Comparison of ENCODE assay signal across 8 cellular contexts in the genomic region with DNA sequence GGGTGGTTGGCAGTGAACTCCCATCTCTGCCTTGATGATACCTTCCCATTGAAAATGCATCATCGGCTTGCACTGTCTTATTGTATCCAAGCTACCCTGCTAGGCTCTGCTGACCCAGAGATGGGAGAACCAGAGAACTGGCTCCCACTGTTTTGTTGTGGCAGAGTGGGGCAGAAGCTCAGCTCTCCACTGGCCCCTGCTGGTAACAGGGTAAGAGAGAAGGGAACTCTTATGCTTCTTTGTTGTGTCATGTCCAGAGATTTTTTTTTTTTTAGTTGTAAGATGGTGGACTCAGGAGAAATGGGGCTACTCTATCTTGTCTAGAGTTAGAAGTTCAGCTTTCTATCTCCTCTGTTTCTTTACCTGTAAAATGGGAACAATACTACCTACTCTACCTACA.
DNase-seq lines count a peak whose midpoint lies in the region; ATAC-seq, FAIRE-seq and TF ChIP-seq lines count a peak whose summit lies in the region.

No MANE protein-coding gene starts in this region.

- peak; percentile 42 to 81 (median 72) for TF ChIP-seq CTCF in H1 (IDR thresholded peaks at IDR 0.05; ENCODE audit: control extremely low read depth in 1 of 3, insufficient read depth in 1 of 3, low read depth in 1 of 3, low read length in 3 of 3)

- no peak overlapping the region for H2AFZ ChIP-seq in H1 (ENCODE audit: low read length)

- H3K9me3 ChIP-seq in H1 (ENCODE audit: insufficient read depth in 2 of 2, low read depth in 1 of 2, low read length in 1 of 2) = peaks cover 0 to 4% of the 10 kb centered on the region in 2 experiments; a peak in 1 of 4 replicates

- H3K27ac ChIP-seq in H1 (ENCODE audit: low read depth, low read length) = no peak overlapping the region

- TF ChIP-seq RAD21 in H1 (IDR thresholded peaks at IDR 0.05 in 1 of 2, conservative IDR thresholded peaks at IDR 0.05 in 1 of 2; ENCODE audit: low read depth in 2 of 2, low read length in 2 of 2) = peak; percentile 81 to 89

- ATAC-seq in GM21423 (IDR thresholded peaks at IDR 0.05; ENCODE audit: unreplicated experiment) = no peak

- H2BK120ac ChIP-seq in H1 (replicated peaks; ENCODE audit: low read depth, low read length) = no peak overlapping the region

- no peaks in the 10 kb centered on the region for H3K79me2 ChIP-seq in H1 (ENCODE audit: control insufficient read depth in 1 of 2, insufficient read depth in 2 of 2, low read length in 2 of 2)

- 88% methylated on average over 1 of the region's 1 CpG; no CpG with 5 or more reads in 1 of the 2 experiments for WGBS in H1 (ENCODE audit: extremely low coverage in 1 of 2, insufficient coverage in 1 of 2, insufficient read length in 1 of 2, insufficient replicate concordance in 2 of 2, low coverage in 1 of 2, low lambda C conversion rate in 2 of 2, missing lambda C conversion rate in 1 of 2), 2 experiments

- peak overlapping the region; percentile 78; the same call in 1 of the 2 replicates for H2BK12ac ChIP-seq in H1 (ENCODE audit: low read depth, low read length)

- no peaks in the 10 kb centered on the region for H4K20me1 ChIP-seq in H1 (replicated peaks in 1 of 2; ENCODE audit: control insufficient read depth in 1 of 2, insufficient read depth in 2 of 2, low read length in 2 of 2)

- H3K36me3 ChIP-seq in H1 (ENCODE audit: control insufficient read depth in 2 of 4, insufficient read depth in 4 of 4, low read length in 3 of 4) = no peaks in the 10 kb centered on the region

- H3K4ac ChIP-seq in H1 (replicated peaks; ENCODE audit: insufficient read length, low read depth, low read length) = no peak overlapping the region

- no peak overlapping the region for H3K9ac ChIP-seq in H1 (replicated peaks in 1 of 4; ENCODE audit: extremely low read depth in 1 of 4, low read depth in 3 of 4, low read length in 3 of 4)

- H4K8ac ChIP-seq in H1 (ENCODE audit: extremely low read depth, insufficient read depth, low read length) = no peak overlapping the region

- DNase-seq in NCI-H1417 (lab: John Stamatoyannopoulos, UW) (peak in 2 of 3 experiments; percentile 15 to 19), NCI-H1417 treated with DMSO at 0.1 percent for 48 hours (lab: John Stamatoyannopoulos, UW) (no peak), NCI-H1694 treated with DMSO at 0.1 percent for 48 hours (lab: John Stamatoyannopoulos, UW) (peak; percentile 46), H1 (ENCODE audit: low read depth in 1 of 2, low spot score in 2 of 2) (peak; percentile 41 to 71), pons (ENCODE audit: low spot score) (peak; percentile 24), cerebellar nuclear complex (lab: John Stamatoyannopoulos, UW) (no peak), NCI-H345 treated with DMSO at 0.1 percent for 48 hours (lab: John Stamatoyannopoulos, UW; ENCODE audit: unreplicated experiment) (no peak)

- H3K18ac ChIP-seq in H1 (ENCODE audit: extremely low read depth, low read length) = 0 out of 2 replicates have a peak overlapping the region, but pooled peaks have one; percentile 13

- H3K79me1 ChIP-seq in H1 (ENCODE audit: low read depth, low read length) = no peaks in the 10 kb centered on the region

- H2AK5ac ChIP-seq in H1 (ENCODE audit: low read depth, low read length) = peak overlapping the region; percentile 7; the same call in 1 of the 2 replicates

- no peak overlapping the region for H3K23ac ChIP-seq in H1 (ENCODE audit: insufficient read length)

- H2BK15ac ChIP-seq in H1 (ENCODE audit: low read length) = no peak overlapping the region

- no peak for TF ChIP-seq POLR2A in H1 (IDR thresholded peaks at IDR 0.05; ENCODE audit: control extremely low read depth in 1 of 2, low read depth in 2 of 2, low read length in 2 of 2)

- CTCF ChIA-PET in H1 (lab: Charles Lee; ENCODE audit: partially characterized antibody) = interaction anchor here (0.6 to 1.9 kb wide), 23 partner anchors 11 to 1312 kb away, joined by 3 to 11 read pairs (median 3); no protein-coding TSS in a partner anchor

- no peak overlapping the region for H3K14ac ChIP-seq in H1 (ENCODE audit: insufficient read length)

- peak; percentile 50 for FAIRE-seq in H1 (lab: Jason Lieb, UNC)

- no peak overlapping the region for H3K4me3 ChIP-seq in H1 (ENCODE audit: extremely low read depth in 1 of 4, insufficient read depth in 2 of 4, low read depth in 3 of 4, low read length in 4 of 4)

- POLR2A ChIA-PET in H1 (lab: Charles Lee; ENCODE audit: partially characterized antibody) = interaction anchor here (0.8 to 1.1 kb wide), 2 partner anchors 10 to 54 kb away, joined by 3 read pairs; no protein-coding TSS in a partner anchor

- H4K5ac ChIP-seq in H1 (ENCODE audit: insufficient read length, low read depth, low read length) = no peak overlapping the region

- peaks cover 3 to 12% (median 8%) of the 10 kb centered on the region in 4 experiments; a peak in 6 of 7 replicates for H3K4me1 ChIP-seq in H1 (replicated peaks in 1 of 4; ENCODE audit: control insufficient read depth in 3 of 4, insufficient read depth in 4 of 4, low read length in 3 of 4)

- no peak for TF ChIP-seq EP300 in H1 (IDR thresholded peaks at IDR 0.05; ENCODE audit: borderline replicate concordance in 1 of 2, low read depth in 2 of 2, low read length in 2 of 2)

- no peak overlapping the region for H3K56ac ChIP-seq in H1 (replicated peaks; ENCODE audit: insufficient read length, low read depth, low read length)

- H3K27me3 ChIP-seq in H1 (replicated peaks in 1 of 4; ENCODE audit: control insufficient read depth in 3 of 4, extremely low read depth in 1 of 4, insufficient read depth in 3 of 4, low read length in 3 of 4) = no peaks in the 10 kb centered on the region

- H2BK20ac ChIP-seq in H1 (ENCODE audit: low read length) = peak overlapping the region; percentile 80; the same call in 1 of the 2 replicates

- H4K91ac ChIP-seq in H1 (replicated peaks; ENCODE audit: insufficient read length, low read length) = no peak overlapping the region

- no peaks in the 10 kb centered on the region; the same call in 1 of the 2 replicates for H3K23me2 ChIP-seq in H1 (ENCODE audit: low read depth, low read length)

- no peak overlapping the region for H3K4me2 ChIP-seq in H1 (ENCODE audit: insufficient read depth in 1 of 2, low read depth in 2 of 2, low read length in 2 of 2)

- H2BK5ac ChIP-seq in H1 (ENCODE audit: low read depth, low read length) = no peak overlapping the region

TF ChIP-seq in H1, 55 proteins besides CTCF, POLR2A, EP300 and RAD21:
- TF ChIP-seq HDAC6 (IDR thresholded peaks at IDR 0.05; ENCODE audit: low read depth, low read length) (no peak), BCL11A (IDR thresholded peaks at IDR 0.05; ENCODE audit: low read depth in 2 of 2, low read length in 2 of 2) (no peak)

Comparison
In these comparisons a context has a peak if more than half of its experiments do, and no peak if none do; other contexts are left out.
1. DNase-seq: peak in NCI-H1417 (2 of 3), NCI-H1694 treated with DMSO at 0.1 percent for 48 hours (single experiment), H1 (2 of 2) and pons (single experiment); none in NCI-H1417 treated with DMSO at 0.1 percent for 48 hours (single experiment), cerebellar nuclear complex (0 of 2) and NCI-H345 treated with DMSO at 0.1 percent for 48 hours (single experiment).